ENCODE assay signal across 7 cellular contexts in genomic region chr16:11799509-11800384, GRCh38. TPM values are rescaled to one million over a fixed set of nuclear protein-coding genes. Genes with fewer than 3 reads are reported as not detected.
DNase-seq lines count a peak whose midpoint lies in the region; FAIRE-seq and TF ChIP-seq lines count a peak whose summit lies in the region.

No MANE protein-coding gene starts in this region.

- intact Hi-C loops in thyroid gland (cut with DNase I) = loop anchor here (5.0 kb wide), 1 partner anchor 57 kb away; the partner anchor contains the start of gene TXNDC11

- no peak overlapping the region for H3K27ac ChIP-seq in osteoblast (ENCODE audit: low read depth, low read length)
- no peak overlapping the region for H3K27ac ChIP-seq in thyroid gland
- H3K27ac ChIP-seq in neuronal stem cell (replicated peaks; ENCODE audit: low read length) = no peak overlapping the region

- no peak for TF ChIP-seq CTCF in osteoblast (IDR thresholded peaks at IDR 0.05; ENCODE audit: extremely low read depth, low read depth, low read length)
- no peak for TF ChIP-seq CTCF in thyroid gland (IDR thresholded peaks at IDR 0.05)

- peaks cover 8% of the 10 kb centered on the region for H3K27me3 ChIP-seq in osteoblast (ENCODE audit: insufficient read depth, low read length)
- H3K27me3 ChIP-seq in thyroid gland = no peaks in the 10 kb centered on the region
- H3K27me3 ChIP-seq in neuronal stem cell (ENCODE audit: control insufficient read depth in 3 of 3, insufficient read depth in 3 of 3, low read depth in 1 of 3, low read length in 3 of 3) = no peaks in the 10 kb centered on the region

- H3K4me3 ChIP-seq in osteoblast (ENCODE audit: insufficient read depth, low read length) (no peak overlapping the region), thyroid gland (replicated peaks in 1 of 3) (no peak overlapping the region), neuronal stem cell (ENCODE audit: low read length in 2 of 2) (no peak overlapping the region)

- H2BK5ac ChIP-seq in neuronal stem cell (ENCODE audit: low read length) = no peak overlapping the region

- DNase-seq in GM18507 (ENCODE audit: extremely low spot score, insufficient read length, low read depth) = no peak
- DNase-seq in NOMO-1 treated with dmso at 0.1 percent for 144 hours (lab: John Stamatoyannopoulos, UW; ENCODE audit: unreplicated experiment) = peak; percentile 38
- peak; percentile 33 for DNase-seq in central memory CD4-positive, alpha-beta T cell
- peak; percentile 50 for DNase-seq in osteoblast (ENCODE audit: insufficient read length, low spot score, missing footprints)
- DNase-seq in thyroid gland = no peak
- DNase-seq in ACHN = no peak
- DNase-seq in neuronal stem cell (ENCODE audit: low spot score) = no peak

- H2BK120ac ChIP-seq in neuronal stem cell (ENCODE audit: low read depth, low read length) = no peak overlapping the region

- H3K4ac ChIP-seq in neuronal stem cell (ENCODE audit: low read length) = no peak overlapping the region

- in situ Hi-C loops in ACHN (cut with HindIII; ENCODE audit: low pct_ligation_motif_present, low pct_unique_long_range_greater_than_20kb, low sequenced_read_pairs) = no loop called here

- H4K8ac ChIP-seq in neuronal stem cell (ENCODE audit: low read depth, low read length) = no peak overlapping the region

- H3K4me1 ChIP-seq in osteoblast (ENCODE audit: insufficient read depth, low read length) = peaks cover 31% of the 10 kb centered on the region
- peaks cover 24 to 32% of the 10 kb centered on the region in 2 donors for H3K4me1 ChIP-seq in thyroid gland
- peaks cover 5 to 20% of the 10 kb centered on the region in 2 donors for H3K4me1 ChIP-seq in neuronal stem cell (ENCODE audit: control insufficient read depth in 2 of 2, insufficient read depth in 1 of 2, low read depth in 1 of 2, low read length in 2 of 2)

- no peak overlapping the region for H3K9ac ChIP-seq in neuronal stem cell (ENCODE audit: low read depth, low read length, poor library complexity)

- H3K4me2 ChIP-seq in osteoblast (ENCODE audit: insufficient read depth, low read length) = no peak overlapping the region
- H3K4me2 ChIP-seq in neuronal stem cell (ENCODE audit: insufficient read depth, low read length, poor library complexity, severe bottlenecking) = no peak overlapping the region

- H2BK15ac ChIP-seq in neuronal stem cell (ENCODE audit: low read length) = no peak overlapping the region

- H3K9me3 ChIP-seq in osteoblast (ENCODE audit: low read depth, low read length) = no peaks in the 10 kb centered on the region
- H3K9me3 ChIP-seq in thyroid gland = no peaks in the 10 kb centered on the region
- no peaks in the 10 kb centered on the region for H3K9me3 ChIP-seq in neuronal stem cell (replicated peaks in 1 of 2; ENCODE audit: control insufficient read depth in 2 of 2, insufficient read depth in 1 of 2, low read depth in 1 of 2, low read length in 2 of 2)

- peak; percentile 67 for FAIRE-seq in GM18507 (lab: Jason Lieb, UNC)

- no peak overlapping the region for H3K23ac ChIP-seq in neuronal stem cell (ENCODE audit: low read depth, low read length, poor library complexity)

- no peak for TF ChIP-seq POLR2A in thyroid gland (IDR thresholded peaks at IDR 0.05)

- no peak overlapping the region for H2BK12ac ChIP-seq in neuronal stem cell (ENCODE audit: low read length)

- H2AFZ ChIP-seq in osteoblast (ENCODE audit: low read length) (no peak overlapping the region), neuronal stem cell (ENCODE audit: low read length) (no peak overlapping the region)

- H3K79me2 ChIP-seq in osteoblast (ENCODE audit: insufficient read depth, low read length) = peaks cover 36% of the 10 kb centered on the region

- no peak overlapping the region for H3K14ac ChIP-seq in neuronal stem cell (ENCODE audit: low read length)

- H3K79me1 ChIP-seq in neuronal stem cell (ENCODE audit: low read depth, low read length) = no peaks in the 10 kb centered on the region

- H3K36me3 ChIP-seq in osteoblast (ENCODE audit: insufficient read depth, low read length) (peaks cover 5% of the 10 kb centered on the region), thyroid gland (no peaks in the 10 kb centered on the region), neuronal stem cell (replicated peaks in 1 of 2; ENCODE audit: control insufficient read depth in 2 of 2, insufficient read depth in 2 of 2, low read length in 2 of 2) (peaks cover 0 to 16% of the 10 kb centered on the region in 2 donors)

- 79 to 87% methylated on average over 14 of the region's 14 CpGs for WGBS in thyroid gland, 2 donors
- WGBS in neuronal stem cell (ENCODE audit: extremely low coverage in 2 of 2, insufficient read length in 2 of 2, insufficient replicate concordance in 1 of 2), 2 donors = no CpG with 5 or more reads among the region's 14 CpGs

- no peak overlapping the region for H2AK5ac ChIP-seq in neuronal stem cell (ENCODE audit: low read depth, low read length)

- no peak overlapping the region for H3K18ac ChIP-seq in neuronal stem cell (ENCODE audit: low read length)

- no peak overlapping the region for H4K91ac ChIP-seq in neuronal stem cell (ENCODE audit: low read depth, low read length, poor library complexity)

- peaks cover 15% of the 10 kb centered on the region for H4K20me1 ChIP-seq in osteoblast (ENCODE audit: insufficient read depth, low read length)

RNA-seq across cellular contexts. Expression of gene ZC3H7A, which starts 2.7 kb away (rescaled TPM):
- total RNA-seq in osteoblast = 39.8 and 45.7 TPM in 2 replicates
- 100 to 1,000 TPM in 1 of 4 donors, 10 to 100 TPM in 3; 48.9 to 105 (median 62.7) TPM for total RNA-seq in thyroid gland
- 36.2 TPM for polyA plus RNA-seq in neuronal stem cell (2013, experiment 1 of 2)
- 34.1 TPM for polyA plus RNA-seq in neuronal stem cell (2013, experiment 2 of 2)

RNA-seq across cellular contexts. Expression of gene RSL1D1, which starts 51.6 kb away (rescaled TPM):
- total RNA-seq in osteoblast = 113 and 126 TPM in 2 replicates
- 100 to 1,000 TPM in 3 of 4 donors, 10 to 100 TPM in 1; 82.4 to 426 (median 182) TPM for total RNA-seq in thyroid gland
- polyA plus RNA-seq in neuronal stem cell (2013, experiment 1 of 2) = 202 TPM
- polyA plus RNA-seq in neuronal stem cell (2013, experiment 2 of 2) = 204 TPM

RNA-seq across cellular contexts. Expression of gene TXNDC11, which starts 57.1 kb away (rescaled TPM):
- total RNA-seq in osteoblast (26.1 and 28.3 TPM in 2 replicates), thyroid gland (100 to 1,000 TPM in 3 of 4 donors, 10 to 100 TPM in 1; 77.3 to 135 (median 115) TPM)
- polyA plus RNA-seq in neuronal stem cell (2013, experiment 1 of 2) = 11.9 TPM
- 12.0 TPM for polyA plus RNA-seq in neuronal stem cell (2013, experiment 2 of 2)

Comparison
In these comparisons a context has a peak if more than half of its experiments do, and no peak if none do; other contexts are left out.
1. DNase-seq: peak in NOMO-1 treated with dmso at 0.1 percent for 144 hours (single experiment), central memory CD4-positive, alpha-beta T cell (single experiment) and osteoblast (single experiment); none in GM18507 (single experiment), thyroid gland (0 of 2), ACHN (single experiment) and neuronal stem cell (single experiment).